ENCODE assay signal across 15 cellular contexts in the genomic region with DNA sequence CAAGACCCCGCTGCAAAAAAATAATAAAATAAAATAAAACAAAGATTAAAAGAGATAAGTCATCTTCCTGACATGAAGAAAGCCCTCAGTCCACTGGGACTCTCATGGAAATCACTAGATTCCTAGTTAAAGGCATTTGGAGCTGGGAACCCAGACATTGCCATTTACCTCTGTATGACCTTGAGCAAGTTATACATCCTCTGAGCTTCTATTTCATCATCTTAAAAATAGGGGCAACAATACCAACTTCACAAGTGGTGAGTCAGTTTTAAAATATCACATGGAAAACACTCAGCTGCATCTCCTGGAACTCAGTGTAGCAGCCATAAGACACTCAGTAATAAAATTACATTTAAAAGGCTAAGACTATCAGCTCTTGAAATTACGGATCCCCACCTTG.
DNase-seq lines count a peak whose midpoint lies in the region; ATAC-seq, FAIRE-seq and TF ChIP-seq lines count a peak whose summit lies in the region.
"Had no signal": no experiment of that assay in that cellular context is flagged by ENCODE, and none has a peak within 500 bp of the region (broad histone marks: within the 10 kb centered on the region; RNA-seq: fewer than 3 reads in every experiment).

No MANE protein-coding gene starts in this region.

- BruUV-seq in A673 (replicated peaks; lab: Mats Ljungman, UMichigan): no TSS peak

- no peak for ATAC-seq in left lobe of liver

- TF ChIP-seq POLR2A in testis (IDR thresholded peaks at IDR 0.05): no peak

- H3K27me3 ChIP-seq in A673 (replicated peaks; ENCODE audit: insufficient read depth, low read depth, low read length, poor library complexity) (no peaks in the 10 kb centered on the region), testis (no peaks in the 10 kb centered on the region)
- H3K27me3 ChIP-seq: esophagus muscularis mucosa had no signal

- H3K4me1 ChIP-seq in A673 (ENCODE audit: insufficient read depth, low read length, poor library complexity, severe bottlenecking) (no peaks in the 10 kb centered on the region), testis (no peaks in the 10 kb centered on the region)

- no peaks in the 10 kb centered on the region for H3K36me3 ChIP-seq in A673 (ENCODE audit: insufficient read depth, low read length, poor library complexity, severe bottlenecking)
- H3K36me3 ChIP-seq in testis (ENCODE audit: low read depth, missing control alignments): no peaks in the 10 kb centered on the region
- H3K36me3 ChIP-seq: esophagus muscularis mucosa had no signal

- 92 to 94% methylated on average over 2 of the region's 2 CpGs for WGBS in testis, 2 donors

- POLR2A ChIA-PET in A673 (lab: Charles Lee; ENCODE audit: low non-redundant PET): no interaction called here

- TF ChIP-seq CTCF in epithelial cell of esophagus (IDR thresholded peaks at IDR 0.05; ENCODE audit: insufficient read depth, low read depth, low read length, missing control alignments) (no peak), A673 (conservative IDR thresholded peaks at IDR 0.05; ENCODE audit: low read depth, low read length) (no peak), testis (IDR thresholded peaks at IDR 0.05) (no peak)

- no peak overlapping the region for H3K4me3 ChIP-seq in epithelial cell of esophagus (ENCODE audit: low read length)
- no peak overlapping the region for H3K4me3 ChIP-seq in A673 (ENCODE audit: low read depth, low read length, poor library complexity, severe bottlenecking)
- no peak overlapping the region for H3K4me3 ChIP-seq in testis
- H3K4me3 ChIP-seq: esophagus muscularis mucosa had no signal

- DNase-seq in EL (peak; percentile 75), RCC 7860 (ENCODE audit: low spot score) (peak; percentile 11), epithelial cell of esophagus (ENCODE audit: low read depth) (peak; percentile 42), non-pigmented ciliary epithelial cell (ENCODE audit: low read depth) (peak; percentile 63), GM19240 (ENCODE audit: insufficient read length, low spot score) (no peak), left lobe of liver (ENCODE audit: low spot score) (no peak), A673 (ENCODE audit: low spot score) (no peak), testis (no peak)
- DNase-seq: activated B cell treated with CpG ODN at 0.5 μM for 24 hours; activated naive CD4-positive, alpha-beta T cell treated with anti-CD3 and anti-CD28 coated beads for 36 hours; C1 segment of cervical spinal cord; cerebellar nuclear complex; immature natural killer cell; stimulated activated CD4-positive, alpha-beta T cell treated with anti-CD3 and anti-CD28 coated beads, Interleukin-2, amount 100 ng/mL, for 24 hours had no signal

- H3K27ac ChIP-seq in A673 (ENCODE audit: low read depth, low read length, poor library complexity, severe bottlenecking) (no peak overlapping the region), testis (no peak overlapping the region)
- H3K27ac ChIP-seq: esophagus muscularis mucosa had no signal

- H3K9me3 ChIP-seq in A673 (ENCODE audit: low read depth, low read length, poor library complexity, severe bottlenecking): no peaks in the 10 kb centered on the region
- no peaks in the 10 kb centered on the region for H3K9me3 ChIP-seq in testis
- H3K9me3 ChIP-seq: esophagus muscularis mucosa had no signal

- CTCF ChIA-PET in A673 (lab: Charles Lee): no interaction called here

- intact Hi-C loops in A673 (cut with micrococcal nuclease; ENCODE audit: unreplicated experiment) (no loop called here), testis (cut with DNase I; ENCODE audit: low total_unique reads) (no loop called here)

- peak; percentile 53 for FAIRE-seq in RCC 7860 (lab: Jason Lieb, UNC)

Comparison
In these comparisons a context has a peak if more than half of its experiments do, and no peak if none do; other contexts are left out.
1. DNase-seq: peak in EL (single experiment), RCC 7860 (single experiment), epithelial cell of esophagus (single experiment) and non-pigmented ciliary epithelial cell (single experiment); none in GM19240 (single experiment), left lobe of liver (single experiment), A673 (single experiment) and testis (single experiment).